13 cellular contexts compared by ENCODE assay signal in genomic region chr6:119620846-119621570, GRCh38.
DNase-seq lines count a peak whose midpoint lies in the region; ATAC-seq, FAIRE-seq and TF ChIP-seq lines count a peak whose summit lies in the region.
"Had no signal": no experiment of that assay in that cellular context is flagged by ENCODE, and none has a peak within 500 bp of the region (broad histone marks: within the 10 kb centered on the region; RNA-seq: fewer than 3 reads in every experiment).

No MANE protein-coding gene starts in this region.

- H3K4me3 Mint-ChIP-seq in WTC11 (no peak overlapping the region), type B pancreatic cell (no peak overlapping the region)
- H3K4me3 Mint-ChIP-seq: activated naive CD8-positive, alpha-beta T cell had no signal

- H3K4me1 Mint-ChIP-seq in WTC11 (peaks cover 24% of the 10 kb centered on the region), type B pancreatic cell (ENCODE audit: unreplicated experiment) (peaks cover 16% of the 10 kb centered on the region)

- H3K36me3 Mint-ChIP-seq in WTC11 = no peaks in the 10 kb centered on the region
- no peaks in the 10 kb centered on the region for H3K36me3 Mint-ChIP-seq in type B pancreatic cell
- H3K36me3 Mint-ChIP-seq: activated naive CD8-positive, alpha-beta T cell had no signal

- no peaks in the 10 kb centered on the region for H3K27me3 ChIP-seq in small intestine (ENCODE audit: control insufficient read depth in 2 of 2, insufficient read depth in 2 of 2, low read length in 2 of 2)
- H3K27me3 ChIP-seq: neutrophil, tibial artery had no signal

- DNase-seq in HK-2 (ENCODE audit: unreplicated experiment) (peak; percentile 14), WTC11 (ENCODE audit: low spot score) (no peak), hepatic stellate cell (ENCODE audit: low spot score) (peak; percentile 36), type B pancreatic cell (ENCODE audit: extremely low spot score, unreplicated experiment) (no peak), small intestine (no peak)
- DNase-seq in activated CD4-positive, alpha-beta T cell treated with anti-CD3 and anti-CD28 coated beads, Interleukin-2, amount 50 U/mL, for 4 hours = no peak
- DNase-seq: DMS79 treated with DMSO at 0.1 percent for 48 hours; effector CD8-positive, alpha-beta T cell; kidney; tibial artery had no signal

- no peak overlapping the region for H3K27ac ChIP-seq in small intestine (ENCODE audit: low read depth in 1 of 2, low read length in 1 of 2)
- H3K27ac ChIP-seq: neutrophil, tibial artery had no signal

- H3K27ac Mint-ChIP-seq in WTC11 (no peak overlapping the region), type B pancreatic cell (peak overlapping the region; percentile 70)
- H3K27ac Mint-ChIP-seq: activated naive CD8-positive, alpha-beta T cell had no signal

- H3K9me3 ChIP-seq in small intestine (ENCODE audit: control insufficient read depth, low read depth) = no peaks in the 10 kb centered on the region
- H3K9me3 ChIP-seq: neutrophil, tibial artery had no signal

- POLR2A ChIA-PET in WTC11 (lab: Charles Lee) = no interaction called here

- H3K9me3 Mint-ChIP-seq in WTC11 (peaks cover 4% of the 10 kb centered on the region; the same call in 1 of the 2 replicates), type B pancreatic cell (no peaks in the 10 kb centered on the region)

- ATAC-seq in WTC11 = 0 out of 2 replicates have a peak, but pooled peaks have one; percentile 28
- no peak for ATAC-seq in HG02938 (IDR thresholded peaks at IDR 0.05; ENCODE audit: unreplicated experiment)

- no peaks in the 10 kb centered on the region for H3K4me1 ChIP-seq in small intestine (ENCODE audit: control insufficient read depth in 2 of 2, insufficient read depth in 1 of 2, low read depth in 1 of 2, low read length in 1 of 2)
- H3K4me1 ChIP-seq: tibial artery had no signal

- H3K36me3 ChIP-seq in small intestine (ENCODE audit: control insufficient read depth in 2 of 2, insufficient read depth in 2 of 2, low read length in 2 of 2) = no peaks in the 10 kb centered on the region
- H3K36me3 ChIP-seq: neutrophil, tibial artery had no signal

- WGBS in small intestine, 3 donors = 75 to 90% (median 86%) methylated on average over 4 of the region's 4 CpGs

- TF ChIP-seq CTCF in WTC11 (IDR thresholded peaks at IDR 0.05) = no peak
- TF ChIP-seq CTCF in type B pancreatic cell (conservative IDR thresholded peaks at IDR 0.05) = no peak

- H3K4me3 ChIP-seq in small intestine (ENCODE audit: low read depth in 1 of 2, low read length in 2 of 2) = no peak overlapping the region
- H3K4me3 ChIP-seq: tibial artery had no signal

- H3K27me3 Mint-ChIP-seq in WTC11 (ENCODE audit: low read depth) = no peaks in the 10 kb centered on the region
- H3K27me3 Mint-ChIP-seq in type B pancreatic cell = no peaks in the 10 kb centered on the region
- H3K27me3 Mint-ChIP-seq: activated naive CD8-positive, alpha-beta T cell had no signal

- CTCF ChIA-PET in WTC11 (lab: Charles Lee) = no interaction called here

- FAIRE-seq in small intestine (lab: Jason Lieb, UNC) = no peak
- FAIRE-seq: kidney had no signal

TF ChIP-seq in WTC11, 78 proteins besides CTCF, POLR2A, EP300 and RAD21 (continues in another document):
- TF ChIP-seq ZNF121 (CRISPR knock-in tag; IDR thresholded peaks at IDR 0.05) (no peak), ESRRA (CRISPR knock-in tag; IDR thresholded peaks at IDR 0.05; ENCODE audit: borderline replicate concordance) (no peak), E2F1 (CRISPR knock-in tag; IDR thresholded peaks at IDR 0.05) (no peak), TP53 (CRISPR knock-in tag; IDR thresholded peaks at IDR 0.05) (no peak), ZNF671 (CRISPR knock-in tag; IDR thresholded peaks at IDR 0.05) (no peak), RORB (CRISPR knock-in tag; IDR thresholded peaks at IDR 0.05) (no peak), TEAD1 (CRISPR knock-in tag; IDR thresholded peaks at IDR 0.05) (no peak), FOXJ3 (CRISPR knock-in tag; IDR thresholded peaks at IDR 0.05; ENCODE audit: borderline replicate concordance) (no peak), NR1H2 (CRISPR knock-in tag; IDR thresholded peaks at IDR 0.05) (no peak)
- TF ChIP-seq, protein P1, sequence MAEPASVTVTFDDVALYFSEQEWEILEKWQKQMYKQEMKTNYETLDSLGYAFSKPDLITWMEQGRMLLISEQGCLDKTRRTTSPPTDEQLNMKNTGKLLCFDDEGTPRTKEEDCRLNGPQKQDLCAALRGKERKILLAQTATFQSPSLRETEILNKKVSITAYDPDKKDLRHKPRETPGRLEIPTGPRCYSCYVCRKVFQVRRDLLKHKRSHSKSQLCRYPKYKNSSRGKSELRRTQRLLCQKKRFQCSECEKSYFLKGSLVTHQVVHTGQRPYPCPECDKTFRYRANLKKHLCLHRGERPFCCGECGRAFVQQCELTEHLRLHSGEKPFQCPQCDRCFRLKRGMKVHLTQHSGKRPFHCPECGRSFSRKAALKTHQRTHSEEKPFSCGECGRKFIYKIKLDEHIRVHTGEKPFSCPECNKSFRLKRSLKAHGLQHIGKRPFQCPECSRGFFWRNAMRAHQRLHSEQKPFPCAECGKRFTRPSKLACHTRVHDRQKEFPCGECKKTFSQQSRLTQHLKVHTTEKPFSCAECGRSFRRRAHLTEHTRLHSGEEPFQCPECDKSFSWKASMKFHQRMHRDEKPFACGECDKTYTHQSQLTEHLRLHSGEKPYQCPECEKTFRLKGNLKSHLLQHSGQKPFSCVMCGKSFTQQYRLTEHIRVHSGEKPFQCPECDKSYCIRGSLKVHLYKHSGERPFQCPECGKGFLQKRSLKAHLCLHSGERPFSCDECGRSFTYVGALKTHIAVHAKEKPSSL (CRISPR knock-in tag; conservative IDR thresholded peaks at IDR 0.05) = no peak
- TF ChIP-seq, protein P2, sequence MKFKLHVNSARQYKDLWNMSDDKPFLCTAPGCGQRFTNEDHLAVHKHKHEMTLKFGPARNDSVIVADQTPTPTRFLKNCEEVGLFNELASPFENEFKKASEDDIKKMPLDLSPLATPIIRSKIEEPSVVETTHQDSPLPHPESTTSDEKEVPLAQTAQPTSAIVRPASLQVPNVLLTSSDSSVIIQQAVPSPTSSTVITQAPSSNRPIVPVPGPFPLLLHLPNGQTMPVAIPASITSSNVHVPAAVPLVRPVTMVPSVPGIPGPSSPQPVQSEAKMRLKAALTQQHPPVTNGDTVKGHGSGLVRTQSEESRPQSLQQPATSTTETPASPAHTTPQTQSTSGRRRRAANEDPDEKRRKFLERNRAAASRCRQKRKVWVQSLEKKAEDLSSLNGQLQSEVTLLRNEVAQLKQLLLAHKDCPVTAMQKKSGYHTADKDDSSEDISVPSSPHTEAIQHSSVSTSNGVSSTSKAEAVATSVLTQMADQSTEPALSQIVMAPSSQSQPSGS (CRISPR knock-in tag; IDR thresholded peaks at IDR 0.05; ENCODE audit: borderline replicate concordance, low read depth) = no peak
- TF ChIP-seq, protein P3, sequence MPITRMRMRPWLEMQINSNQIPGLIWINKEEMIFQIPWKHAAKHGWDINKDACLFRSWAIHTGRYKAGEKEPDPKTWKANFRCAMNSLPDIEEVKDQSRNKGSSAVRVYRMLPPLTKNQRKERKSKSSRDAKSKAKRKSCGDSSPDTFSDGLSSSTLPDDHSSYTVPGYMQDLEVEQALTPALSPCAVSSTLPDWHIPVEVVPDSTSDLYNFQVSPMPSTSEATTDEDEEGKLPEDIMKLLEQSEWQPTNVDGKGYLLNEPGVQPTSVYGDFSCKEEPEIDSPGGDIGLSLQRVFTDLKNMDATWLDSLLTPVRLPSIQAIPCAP (CRISPR knock-in tag; IDR thresholded peaks at IDR 0.05) = no peak
- TF ChIP-seq, protein P4, sequence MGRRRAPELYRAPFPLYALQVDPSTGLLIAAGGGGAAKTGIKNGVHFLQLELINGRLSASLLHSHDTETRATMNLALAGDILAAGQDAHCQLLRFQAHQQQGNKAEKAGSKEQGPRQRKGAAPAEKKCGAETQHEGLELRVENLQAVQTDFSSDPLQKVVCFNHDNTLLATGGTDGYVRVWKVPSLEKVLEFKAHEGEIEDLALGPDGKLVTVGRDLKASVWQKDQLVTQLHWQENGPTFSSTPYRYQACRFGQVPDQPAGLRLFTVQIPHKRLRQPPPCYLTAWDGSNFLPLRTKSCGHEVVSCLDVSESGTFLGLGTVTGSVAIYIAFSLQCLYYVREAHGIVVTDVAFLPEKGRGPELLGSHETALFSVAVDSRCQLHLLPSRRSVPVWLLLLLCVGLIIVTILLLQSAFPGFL (CRISPR knock-in tag; IDR thresholded peaks at IDR 0.05; ENCODE audit: borderline replicate concordance) = no peak
- TF ChIP-seq, protein P5, sequence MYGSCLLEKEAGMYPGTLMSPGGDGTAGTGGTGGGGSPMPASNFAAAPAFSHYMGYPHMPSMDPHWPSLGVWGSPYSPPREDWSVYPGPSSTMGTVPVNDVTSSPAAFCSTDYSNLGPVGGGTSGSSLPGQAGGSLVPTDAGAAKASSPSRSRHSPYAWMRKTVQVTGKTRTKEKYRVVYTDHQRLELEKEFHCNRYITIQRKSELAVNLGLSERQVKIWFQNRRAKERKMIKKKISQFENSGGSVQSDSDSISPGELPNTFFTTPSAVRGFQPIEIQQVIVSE (CRISPR knock-in tag; IDR thresholded peaks at IDR 0.05; ENCODE audit: borderline replicate concordance) = no peak
- TF ChIP-seq, protein P6, sequence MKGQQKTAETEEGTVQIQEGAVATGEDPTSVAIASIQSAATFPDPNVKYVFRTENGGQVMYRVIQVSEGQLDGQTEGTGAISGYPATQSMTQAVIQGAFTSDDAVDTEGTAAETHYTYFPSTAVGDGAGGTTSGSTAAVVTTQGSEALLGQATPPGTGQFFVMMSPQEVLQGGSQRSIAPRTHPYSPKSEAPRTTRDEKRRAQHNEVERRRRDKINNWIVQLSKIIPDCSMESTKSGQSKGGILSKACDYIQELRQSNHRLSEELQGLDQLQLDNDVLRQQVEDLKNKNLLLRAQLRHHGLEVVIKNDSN (CRISPR knock-in tag; IDR thresholded peaks at IDR 0.05) = no peak

Comparison
In these comparisons a context has a peak if more than half of its experiments do, and no peak if none do; other contexts are left out.
1. DNase-seq: peak in HK-2 (single experiment) and hepatic stellate cell (single experiment); none in WTC11 (single experiment), type B pancreatic cell (single experiment), activated CD4-positive, alpha-beta T cell treated with anti-CD3 and anti-CD28 coated beads, Interleukin-2, amount 50 U/mL, for 4 hours (0 of 2) and small intestine (single experiment).